In genomic region chrX:12986164-12986779, GRCh38 we compare ENCODE assay signal across 12 cellular contexts.
A peak's percentile ranks its signal among the peaks of the same experiment; 100 is the strongest.
DNase-seq lines count a peak whose midpoint lies in the region; ATAC-seq lines count a peak whose summit lies in the region.
"Had no signal": no experiment of that assay in that cellular context is flagged by ENCODE, and none has a peak within 500 bp of the region (broad histone marks: within the 10 kb centered on the region; RNA-seq: fewer than 3 reads in every experiment).

No MANE protein-coding gene starts in this region.

- H3K9me3 Mint-ChIP-seq in activated naive CD8-positive, alpha-beta T cell treated with anti-CD3 and anti-CD28 coated beads, Interleukin-2, amount 50 U/mL, for 24 hours: no peaks in the 10 kb centered on the region

- H3K27ac Mint-ChIP-seq in activated naive CD8-positive, alpha-beta T cell treated with anti-CD3 and anti-CD28 coated beads, Interleukin-2, amount 50 U/mL, for 24 hours: peak overlapping the region; percentile 98

- no peaks in the 10 kb centered on the region for H3K27me3 Mint-ChIP-seq in activated naive CD8-positive, alpha-beta T cell treated with anti-CD3 and anti-CD28 coated beads, Interleukin-2, amount 50 U/mL, for 24 hours

- H3K4me3 Mint-ChIP-seq in activated naive CD8-positive, alpha-beta T cell treated with anti-CD3 and anti-CD28 coated beads, Interleukin-2, amount 50 U/mL, for 24 hours: peak overlapping the region; percentile 63

- ATAC-seq in GM19395 (IDR thresholded peaks at IDR 0.05; ENCODE audit: unreplicated experiment) (peak; percentile 55), HG03521 (IDR thresholded peaks at IDR 0.05; ENCODE audit: unreplicated experiment) (peak; percentile 38)
- no peak for ATAC-seq in activated naive CD8-positive, alpha-beta T cell treated with anti-CD3 and anti-CD28 coated beads, Interleukin-2, amount 50 U/mL, for 24 hours

- peak overlapping the region; percentile 4; the same call in 1 of the 2 replicates for H3K4me3 ChIP-seq in GM08714 (ENCODE audit: low read length)
- H3K4me3 ChIP-seq: ovary, upper lobe of left lung had no signal

- H3K36me3 Mint-ChIP-seq in activated naive CD8-positive, alpha-beta T cell treated with anti-CD3 and anti-CD28 coated beads, Interleukin-2, amount 50 U/mL, for 24 hours (ENCODE audit: low read depth): peaks cover 2% of the 10 kb centered on the region

- peaks cover 88% of the 10 kb centered on the region for H3K4me1 Mint-ChIP-seq in activated naive CD8-positive, alpha-beta T cell treated with anti-CD3 and anti-CD28 coated beads, Interleukin-2, amount 50 U/mL, for 24 hours

- no peak for DNase-seq in activated naive CD8-positive, alpha-beta T cell treated with anti-CD3 and anti-CD28 coated beads, Interleukin-2, amount 50 U/mL, for 24 hours
- DNase-seq in NOMO-1 (lab: John Stamatoyannopoulos, UW; ENCODE audit: unreplicated experiment in 2 of 2) (no peak), OCI-M2 (lab: John Stamatoyannopoulos, UW; ENCODE audit: unreplicated experiment) (no peak), NCI-H2029 (lab: John Stamatoyannopoulos, UW) (no peak)
- no peak for DNase-seq in activated effector memory CD4-positive, alpha-beta T cell treated with anti-CD3 and anti-CD28 coated beads, Interleukin-2, amount 50 U/mL, for 16 hours
- DNase-seq: COR-L47, kidney glomerular epithelial cell, ovary, upper lobe of left lung had no signal
